ENCODE assay signal across 14 cellular contexts in genomic region chr15:68210409-68210756, GRCh38. TPM values are rescaled to one million over a fixed set of nuclear protein-coding genes. Genes with fewer than 3 reads are reported as not detected.
DNase-seq lines count a peak whose midpoint lies in the region; ATAC-seq, FAIRE-seq and TF ChIP-seq lines count a peak whose summit lies in the region.
"Had no signal": no experiment of that assay in that cellular context is flagged by ENCODE, and none has a peak within 500 bp of the region (broad histone marks: within the 10 kb centered on the region; RNA-seq: fewer than 3 reads in every experiment).

No MANE protein-coding gene starts in this region.

- H3K36me3 ChIP-seq in GM23338 (ENCODE audit: insufficient read depth) (no peaks in the 10 kb centered on the region), GM12878 (ENCODE audit: control insufficient read depth in 2 of 2, insufficient read depth in 2 of 2, low read length in 1 of 2) (peaks cover 10 to 26% of the 10 kb centered on the region in 2 experiments; a peak in 3 of 4 replicates), osteoblast (ENCODE audit: insufficient read depth, low read length) (no peaks in the 10 kb centered on the region)
- H3K36me3 ChIP-seq: upper lobe of left lung had no signal

- no peak overlapping the region for H3K27ac Mint-ChIP-seq in GM23338

- SMC1A ChIA-PET in GM12878 (lab: Charles Lee; ENCODE audit: uncharacterized antibody, unreplicated experiment), result interaction anchor here (1.3 kb wide), 1 partner anchor 347 kb away, joined by 4 read pairs; no protein-coding TSS in a partner anchor

- peaks cover 18% of the 10 kb centered on the region; the same call in 1 of the 2 replicates for H4K20me1 ChIP-seq in GM23338 (replicated peaks; ENCODE audit: insufficient read depth)
- H4K20me1 ChIP-seq in GM12878 (ENCODE audit: control insufficient read depth, insufficient read depth), result no peaks in the 10 kb centered on the region
- peaks cover 14% of the 10 kb centered on the region for H4K20me1 ChIP-seq in osteoblast (ENCODE audit: insufficient read depth, low read length)

- H3K4me1 ChIP-seq in GM23338 (ENCODE audit: insufficient read depth) (peaks cover 23% of the 10 kb centered on the region), GM12878 (ENCODE audit: control insufficient read depth, insufficient read depth, low read length) (peaks cover 20% of the 10 kb centered on the region), osteoblast (ENCODE audit: insufficient read depth, low read length) (no peaks in the 10 kb centered on the region)
- H3K4me1 ChIP-seq: BE2C had no signal

- peak overlapping the region; percentile 57; the same call in 1 of the 2 replicates for H3K4me2 ChIP-seq in GM23338
- H3K4me2 ChIP-seq in GM12878 (ENCODE audit: control insufficient read depth, insufficient read depth), result peak overlapping the region; percentile 11; the same call in 1 of the 2 replicates
- peak overlapping the region; percentile 69 for H3K4me2 ChIP-seq in osteoblast (ENCODE audit: insufficient read depth, low read length)
- H3K4me2 ChIP-seq: smooth muscle cell had no signal

- H3K4me3 ChIP-seq in AG04450 (ENCODE audit: low read depth, low read length), result 0 out of 2 replicates have a peak overlapping the region, but pooled peaks have one; percentile 4
- no peak overlapping the region for H3K4me3 ChIP-seq in GM23338
- H3K4me3 ChIP-seq in GM12878, result no peak overlapping the region
- peak overlapping the region; percentile 46 for H3K4me3 ChIP-seq in osteoblast (ENCODE audit: insufficient read depth, low read length)
- H3K4me3 ChIP-seq: smooth muscle cell, upper lobe of left lung had no signal

- FAIRE-seq in GM12878 (lab: Jason Lieb, UNC), result no peak

- H3K27me3 Mint-ChIP-seq in GM23338 (ENCODE audit: insufficient read depth, low read depth, poor library complexity), result peaks cover 27% of the 10 kb centered on the region

- no peaks in the 10 kb centered on the region for H3K9me2 ChIP-seq in GM23338 (ENCODE audit: insufficient read depth)

- DNase-seq in AG04450 (ENCODE audit: low read depth, low spot score), result no peak
- no peak for DNase-seq in GM23338 (ENCODE audit: low spot score)
- DNase-seq in GM12878 (ENCODE audit: low read depth, low spot score), result no peak
- no peak for DNase-seq in osteoblast (ENCODE audit: insufficient read length, low spot score, missing footprints)
- no peak for DNase-seq in AML-193 (lab: John Stamatoyannopoulos, UW)
- DNase-seq in DMS114 treated with DMSO at 0.1 percent for 48 hours (lab: John Stamatoyannopoulos, UW; ENCODE audit: unreplicated experiment), result no peak
- no peak for DNase-seq in GM13977 (ENCODE audit: low spot score)
- DNase-seq: DMS79 treated with DMSO at 0.1 percent for 48 hours, NCI-H1105 had no signal

- 68% methylated on average over 9 of the region's 9 CpGs for WGBS in GM12878 (ENCODE audit: insufficient coverage, insufficient replicate concordance, low lambda C conversion rate, missing lambda C conversion rate)

- TF ChIP-seq CTCF in AG04450 (IDR thresholded peaks at IDR 0.05; ENCODE audit: low read depth, low read length), result no peak
- TF ChIP-seq CTCF in GM23338 (conservative IDR thresholded peaks at IDR 0.05; ENCODE audit: low read depth in 2 of 2), result no peak
- TF ChIP-seq CTCF in GM12878 (IDR thresholded peaks at IDR 0.05 in 2 of 3, conservative IDR thresholded peaks at IDR 0.05 in 1 of 3; ENCODE audit: control insufficient read depth in 2 of 3, extremely low read depth in 1 of 3, insufficient read depth in 1 of 3, low read depth in 3 of 3, low read length in 3 of 3), result no peak
- no peak for TF ChIP-seq CTCF in osteoblast (IDR thresholded peaks at IDR 0.05; ENCODE audit: extremely low read depth, low read depth, low read length)
- no peak for TF ChIP-seq CTCF in GM13977 (IDR thresholded peaks at IDR 0.05; ENCODE audit: extremely low read depth, insufficient read depth, missing control alignments)

- no peak for ATAC-seq in GM23338
- no peak for ATAC-seq in GM12878
- no peak for ATAC-seq in HG02588 (IDR thresholded peaks at IDR 0.05; ENCODE audit: unreplicated experiment)

- H3K27me3 ChIP-seq in AG04450 (ENCODE audit: control insufficient read depth, insufficient read depth, low read length), result no peaks in the 10 kb centered on the region
- no peaks in the 10 kb centered on the region for H3K27me3 ChIP-seq in GM23338 (ENCODE audit: insufficient read depth)
- H3K27me3 ChIP-seq in GM12878 (replicated peaks in 1 of 2; ENCODE audit: control insufficient read depth in 2 of 2, insufficient read depth in 2 of 2, low read length in 1 of 2), result no peaks in the 10 kb centered on the region
- H3K27me3 ChIP-seq in osteoblast (ENCODE audit: insufficient read depth, low read length), result no peaks in the 10 kb centered on the region
- H3K27me3 ChIP-seq: BE2C, upper lobe of left lung had no signal

- no peak overlapping the region for H2AFZ ChIP-seq in GM23338
- H2AFZ ChIP-seq in GM12878 (ENCODE audit: control insufficient read depth, low read depth, low read length), result no peak overlapping the region
- H2AFZ ChIP-seq in osteoblast (ENCODE audit: low read length), result peak overlapping the region; percentile 54

- in situ Hi-C loops in GM12878 (cut with MboI) (no loop called here), GM13977 (cut with MboI; ENCODE audit: low pct_unique_long_range_greater_than_20kb, low sequenced_read_pairs, unreplicated experiment) (no loop called here)

- no peak overlapping the region for H3K27ac ChIP-seq in AG04450 (ENCODE audit: low read depth, low read length)
- H3K27ac ChIP-seq in GM23338 (ENCODE audit: low read depth), result 0 out of 2 replicates have a peak overlapping the region, but pooled peaks have one; percentile 59
- H3K27ac ChIP-seq in GM12878 (ENCODE audit: control insufficient read depth, insufficient read depth), result peak overlapping the region; percentile 69
- no peak overlapping the region for H3K27ac ChIP-seq in osteoblast (ENCODE audit: low read depth, low read length)
- H3K27ac ChIP-seq: upper lobe of left lung had no signal

- H3K9ac ChIP-seq in GM12878 (ENCODE audit: control insufficient read depth, insufficient read depth, low read length), result no peak overlapping the region

- POLR2A ChIA-PET in AG04450 (lab: Yijun Ruan, JAX) (no interaction called here), GM12878 (lab: Charles Lee) (interaction anchor here (0.6 to 1.0 kb wide), 3 partner anchors 180 to 349 kb away, joined by 3 to 9 read pairs (median 4); no protein-coding TSS in a partner anchor)

- H3K79me2 ChIP-seq in GM23338 (replicated peaks; ENCODE audit: insufficient read depth) (peaks cover 24% of the 10 kb centered on the region), GM12878 (ENCODE audit: control insufficient read depth, insufficient read depth, low read length) (peaks cover 2% of the 10 kb centered on the region), osteoblast (ENCODE audit: insufficient read depth, low read length) (peaks cover 22% of the 10 kb centered on the region)

- TF ChIP-seq POLR2A in GM12878 (IDR thresholded peaks at IDR 0.05; ENCODE audit: low read depth, low read length), result peak; percentile 16; the same call in 1 of the 2 replicates

- CTCF ChIA-PET in AG04450 (lab: Charles Lee) (interaction anchor here (0.6 to 2.2 kb wide), 11 partner anchors 9 to 655 kb away, joined by 3 to 21 read pairs (median 4); no protein-coding TSS in a partner anchor), GM12878 (lab: Yijun Ruan, JAX) (interaction anchor here (0.7 to 1.7 kb wide), 5 partner anchors 13 to 373 kb away, joined by 3 to 6 read pairs (median 3); no protein-coding TSS in a partner anchor)

- no peak overlapping the region for H3K4me3 Mint-ChIP-seq in GM23338
- H3K4me3 Mint-ChIP-seq: WTC11 had no signal

- BruUV-seq in GM12878 (replicated peaks; lab: Mats Ljungman, UMichigan), result no TSS peak

- RAD21 ChIA-PET in GM12878 (lab: Charles Lee; ENCODE audit: unreplicated experiment), result interaction anchor here (1.0 kb wide), 1 partner anchor 348 kb away, joined by 4 read pairs; no protein-coding TSS in a partner anchor

- TF ChIP-seq RAD21 in GM12878 (IDR thresholded peaks at IDR 0.05; ENCODE audit: insufficient read depth, low read depth, low read length), result no peak

- intact Hi-C loops in GM12878 (cut with micrococcal nuclease; ENCODE audit: unreplicated experiment), result no loop called here

- peaks cover 8% of the 10 kb centered on the region for H3K36me3 Mint-ChIP-seq in GM23338 (ENCODE audit: low read depth)

- TF ChIP-seq EP300 in GM12878 (IDR thresholded peaks at IDR 0.05; ENCODE audit: borderline replicate concordance in 1 of 2, control insufficient read depth in 1 of 2, low read depth in 2 of 2, low read length in 2 of 2), result no peak

- H3K9me3 ChIP-seq in AG04450 (ENCODE audit: control insufficient read depth, insufficient read depth, low read length) (no peaks in the 10 kb centered on the region; the same call in 1 of the 2 replicates), GM12878 (replicated peaks; ENCODE audit: control insufficient read depth, insufficient read depth, low read length) (no peaks in the 10 kb centered on the region), osteoblast (ENCODE audit: low read depth, low read length) (no peaks in the 10 kb centered on the region)
- H3K9me3 ChIP-seq: BE2C, upper lobe of left lung had no signal

- peaks cover 47% of the 10 kb centered on the region for H3K4me1 Mint-ChIP-seq in GM23338

- no peaks in the 10 kb centered on the region for H3K9me3 Mint-ChIP-seq in GM23338
- H3K9me3 Mint-ChIP-seq: WTC11 had no signal

- peaks cover 15% of the 10 kb centered on the region for H3F3A ChIP-seq in GM23338 (replicated peaks; ENCODE audit: low read depth)

RNA-seq across cellular contexts. Expression of gene CALML4, which starts 5.3 kb away (rescaled TPM):
- 0.77 and 1.6 TPM in 2 replicates for polyA plus RNA-seq in AG04450 (2011; rRNA removed)
- polyA minus RNA-seq in AG04450 (2011; rRNA and poly(A)+ RNA removed), result 0.51 and 0.74 TPM in 2 replicates
- total RNA-seq in GM23338 (2014; rRNA removed; shearing (Covaris generic)), result 13.4 and 15.8 TPM in 2 replicates
- polyA plus RNA-seq in GM23338 (2016; fragmentation: Nextera tagmentation; extraction: Ambion mirVana), result 15.0 and 16.2 TPM in 2 replicates
- 21.2 and 21.8 TPM in 2 replicates for total RNA-seq in GM12878 (2013; cell fraction: nucleolus; rRNA removed)
- 5.5 TPM in 2 replicates for total RNA-seq in GM12878 (2014; rRNA removed)
- 10.3 and 10.4 TPM in 2 replicates for total RNA-seq in GM12878 (2014; rRNA removed; fragmentation: Illumina TruSeq; extraction: Trizol)
- 4.0 and 4.8 TPM in 2 replicates for total RNA-seq in GM12878 (2021)
- polyA plus RNA-seq in GM12878 (2011; ENCODE audit: low read depth), result 3.4 TPM
- polyA plus RNA-seq in GM12878 (2011; rRNA removed), result 5.2 and 9.0 TPM in 2 replicates
- polyA plus RNA-seq in GM12878 (2011; cell fraction: cytosol; rRNA removed), result 0.66 and 1.0 TPM in 2 replicates
- polyA plus RNA-seq in GM12878 (2011; cell fraction: nucleus; rRNA removed), result 8.3 and 14.5 TPM in 2 replicates
- 2.9 and 6.9 TPM in 2 replicates for polyA plus RNA-seq in GM12878 (2012)
- polyA plus RNA-seq in GM12878 (2014; fragmentation: Illumina TruSeq; extraction: Trizol), result 15.9 and 18.1 TPM in 2 replicates
- 1 to 10 TPM; 1.7 to 4.0 TPM for polyA plus RNA-seq in GM12878 (2014; fragmentation: Nextera tagmentation; extraction: Ambion mirVana)
- polyA plus RNA-seq in GM12878 (2014; rRNA removed), result 11.5 and 12.2 TPM in 2 replicates
- polyA plus RNA-seq in GM12878 (2016; fragmentation: Nextera tagmentation; extraction: Ambion mirVana), result 1 to 10 TPM; 3.6 to 4.9 TPM
- 0.98 and 1.6 TPM in 2 replicates for polyA minus RNA-seq in GM12878 (2011; rRNA and poly(A)+ RNA removed)
- polyA minus RNA-seq in GM12878 (2011; cell fraction: cytosol; rRNA and poly(A)+ RNA removed), result not detected in 2 replicates
- polyA minus RNA-seq in GM12878 (2011; cell fraction: nucleus; rRNA and poly(A)+ RNA removed), result 1.5 and 5.4 TPM in 2 replicates
- 1.2 and 2.2 TPM in 2 replicates for total RNA-seq in osteoblast

RNA-seq across cellular contexts. Expression of gene CLN6, which starts 19.1 kb away (rescaled TPM):
- polyA plus RNA-seq in AG04450 (2011; rRNA removed), result 13.0 and 16.0 TPM in 2 replicates
- polyA minus RNA-seq in AG04450 (2011; rRNA and poly(A)+ RNA removed), result 32.4 and 32.8 TPM in 2 replicates
- total RNA-seq in GM23338 (2014; rRNA removed; shearing (Covaris generic)), result 69.5 and 87.4 TPM in 2 replicates
- polyA plus RNA-seq in GM23338 (2016; fragmentation: Nextera tagmentation; extraction: Ambion mirVana), result 20.0 and 20.7 TPM in 2 replicates
- 93.0 and 108 TPM in 2 replicates for total RNA-seq in GM12878 (2013; cell fraction: nucleolus; rRNA removed)
- 31.1 and 37.1 TPM in 2 replicates for total RNA-seq in GM12878 (2014; rRNA removed)
- total RNA-seq in GM12878 (2014; rRNA removed; fragmentation: Illumina TruSeq; extraction: Trizol), result 27.3 and 29.4 TPM in 2 replicates
- 63.5 and 63.7 TPM in 2 replicates for total RNA-seq in GM12878 (2021)
- polyA plus RNA-seq in GM12878 (2011; ENCODE audit: low read depth), result 17.2 TPM
- polyA plus RNA-seq in GM12878 (2011; rRNA removed), result 21.0 and 53.8 TPM in 2 replicates
- polyA plus RNA-seq in GM12878 (2011; cell fraction: cytosol; rRNA removed), result 68.3 and 86.8 TPM in 2 replicates
- polyA plus RNA-seq in GM12878 (2011; cell fraction: nucleus; rRNA removed), result 59.7 and 73.1 TPM in 2 replicates
- polyA plus RNA-seq in GM12878 (2012), result 30.2 and 31.2 TPM in 2 replicates
- 40.5 and 52.1 TPM in 2 replicates for polyA plus RNA-seq in GM12878 (2014; fragmentation: Illumina TruSeq; extraction: Trizol)
- 1 to 10 TPM in 1 of 2 experiments, under 1 TPM in 1; 0.74 to 1.4 TPM for polyA plus RNA-seq in GM12878 (2014; fragmentation: Nextera tagmentation; extraction: Ambion mirVana)
- polyA plus RNA-seq in GM12878 (2014; rRNA removed), result 69.0 and 72.0 TPM in 2 replicates
- 10 to 100 TPM; 16.3 to 19.6 TPM for polyA plus RNA-seq in GM12878 (2016; fragmentation: Nextera tagmentation; extraction: Ambion mirVana)
- polyA minus RNA-seq in GM12878 (2011; rRNA and poly(A)+ RNA removed), result 127 and 131 TPM in 2 replicates
- 34.1 and 34.6 TPM in 2 replicates for polyA minus RNA-seq in GM12878 (2011; cell fraction: cytosol; rRNA and poly(A)+ RNA removed)
- 28.4 and 72.4 TPM in 2 replicates for polyA minus RNA-seq in GM12878 (2011; cell fraction: nucleus; rRNA and poly(A)+ RNA removed)
- 15.2 and 20.3 TPM in 2 replicates for total RNA-seq in osteoblast

Comparison
In these comparisons a context has a peak if more than half of its experiments do, and no peak if none do; other contexts are left out.
1. H3K27ac ChIP-seq: peak in GM23338 (single experiment) and GM12878 (single experiment); none in AG04450 (single experiment) and osteoblast (single experiment).
2. H3K4me3 ChIP-seq: peak in AG04450 (single experiment) and osteoblast (single experiment); none in GM23338 (single experiment) and GM12878 (single experiment).
3. H3K4me2 ChIP-seq: peak in every context shown above with its lines; median percentile 69 in osteoblast; 57 in GM23338; 11 in GM12878.